ENCODE assay signal across 26 cellular contexts in genomic region chr1:39832294-39832693, GRCh38.
"Had no signal": no experiment of that assay in that cellular context is flagged by ENCODE, and none has a peak within 500 bp of the region (broad histone marks: within the 10 kb centered on the region; RNA-seq: fewer than 3 reads in every experiment).

No MANE protein-coding gene starts in this region.

- H3K9me3 ChIP-seq: breast epithelium, colonic mucosa, MG63 had no signal

- H3K27ac Mint-ChIP-seq: activated B cell treated with CpG ODN at 0.5 μM for 24 hours; activated CD4-positive, alpha-beta T cell treated with anti-CD3 and anti-CD28 coated beads, Interleukin-2, amount 10 ng/mL, durations not matched to agents 24 days and 14 days; activated CD8-positive, alpha-beta memory T cell treated with anti-CD3 and anti-CD28 coated beads, Interleukin-2, amount 10 ng/mL, durations not matched to agents 7 days and 5 days; activated naive CD4-positive, alpha-beta T cell treated with anti-CD3 and anti-CD28 coated beads, Interleukin-2, amount 50 U/mL, for 24 hours; activated T-cell treated with anti-CD3 and anti-CD28 coated beads, Interleukin-2, amount 50 U/mL, for 24 hours; activated T-helper 1 cell treated with anti-CD3 and anti-CD28 coated beads, Interleukin-12 subunit alpha, Interleukin-12 subunit beta, Interleukin-2, Interleukin-4 antibody, amounts not matched to agents 30 ng/mL and 10 ng/mL and 1 ng/mL, durations not matched to agents 14 hours and 24 hours and 36 hours; T-cell had no signal

- H3K27ac ChIP-seq: breast epithelium, colonic mucosa, SK-N-MC had no signal

- H3K4me3 Mint-ChIP-seq: activated B cell treated with CpG ODN at 0.5 μM for 24 hours; activated CD4-positive, alpha-beta T cell treated with anti-CD3 and anti-CD28 coated beads, Interleukin-2, amount 10 ng/mL, durations not matched to agents 24 days and 14 days; activated CD8-positive, alpha-beta memory T cell treated with anti-CD3 and anti-CD28 coated beads, Interleukin-2, amount 10 ng/mL, durations not matched to agents 7 days and 5 days; activated naive CD4-positive, alpha-beta T cell treated with anti-CD3 and anti-CD28 coated beads, Interleukin-2, amount 50 U/mL, for 24 hours; activated T-cell treated with anti-CD3 and anti-CD28 coated beads, Interleukin-2, amount 50 U/mL, for 24 hours; activated T-helper 1 cell treated with anti-CD3 and anti-CD28 coated beads, Interleukin-12 subunit alpha, Interleukin-12 subunit beta, Interleukin-2, Interleukin-4 antibody, amounts not matched to agents 30 ng/mL and 10 ng/mL and 1 ng/mL, durations not matched to agents 14 hours and 24 hours and 36 hours; T-cell had no signal

- H3K36me3 ChIP-seq: breast epithelium, colonic mucosa, MG63 had no signal

- ATAC-seq: activated CD8-positive, alpha-beta memory T cell treated with anti-CD3 and anti-CD28 coated beads, Interleukin-2, amount 10 ng/mL, durations not matched to agents 7 days and 5 days; PC-3; T-cell had no signal

- H3K4me3 ChIP-seq: breast epithelium, colonic mucosa, MG63, SK-N-MC had no signal

- H3K36me3 Mint-ChIP-seq: activated CD8-positive, alpha-beta memory T cell treated with anti-CD3 and anti-CD28 coated beads, Interleukin-2, amount 10 ng/mL, durations not matched to agents 7 days and 5 days had no signal

- H3K4me1 Mint-ChIP-seq: activated B cell treated with CpG ODN at 0.5 μM for 24 hours; activated CD4-positive, alpha-beta T cell treated with anti-CD3 and anti-CD28 coated beads, Interleukin-2, amount 10 ng/mL, durations not matched to agents 24 days and 14 days; activated CD8-positive, alpha-beta memory T cell treated with anti-CD3 and anti-CD28 coated beads, Interleukin-2, amount 10 ng/mL, durations not matched to agents 7 days and 5 days; activated naive CD4-positive, alpha-beta T cell treated with anti-CD3 and anti-CD28 coated beads, Interleukin-2, amount 50 U/mL, for 24 hours; T-cell had no signal

- H3K4me1 ChIP-seq: breast epithelium, colonic mucosa had no signal

- DNase-seq: activated B cell treated with CpG ODN at 0.5 μM for 24 hours; activated CD4-positive, alpha-beta T cell treated with anti-CD3 and anti-CD28 coated beads for 1 hour; activated CD4-positive, alpha-beta T cell treated with anti-CD3 and anti-CD28 coated beads, Interleukin-2, amount 10 ng/mL, durations not matched to agents 24 days and 14 days; activated CD4-positive, alpha-beta T cell treated with anti-CD3 and anti-CD28 coated beads, Interleukin-2, amount 50 U/mL, for 48 hours; activated CD8-positive, alpha-beta memory T cell treated with anti-CD3 and anti-CD28 coated beads, Interleukin-2, amount 10 ng/mL, durations not matched to agents 7 days and 5 days; activated effector memory CD4-positive, alpha-beta T cell treated with Interleukin-2 at 50 U/mL for 16 hours; activated naive CD4-positive, alpha-beta T cell; activated T-cell treated with anti-CD3 and anti-CD28 coated beads, Interleukin-2, amount 50 U/mL, for 24 hours; aorta; caudate nucleus; colonic mucosa; MG63; MV-4-11; NCI-H1092 treated with DMSO at 0.1 percent for 48 hours; NCI-H1436; NCI-H1694 treated with DMSO at 0.1 percent for 48 hours; NCI-H2029 treated with DMSO at 0.1 percent for 48 hours; NCI-H446; NCI-H69; PC-3; T-cell; T-helper 2 cell had no signal

- H3K27me3 ChIP-seq: breast epithelium, colonic mucosa, MG63 had no signal

- H3K9me3 Mint-ChIP-seq: activated B cell treated with CpG ODN at 0.5 μM for 24 hours; activated CD4-positive, alpha-beta T cell treated with anti-CD3 and anti-CD28 coated beads, Interleukin-2, amount 10 ng/mL, durations not matched to agents 24 days and 14 days; activated naive CD4-positive, alpha-beta T cell treated with anti-CD3 and anti-CD28 coated beads, Interleukin-2, amount 50 U/mL, for 24 hours; activated T-cell treated with anti-CD3 and anti-CD28 coated beads, Interleukin-2, amount 50 U/mL, for 24 hours; activated T-helper 1 cell treated with anti-CD3 and anti-CD28 coated beads, Interleukin-12 subunit alpha, Interleukin-12 subunit beta, Interleukin-2, Interleukin-4 antibody, amounts not matched to agents 30 ng/mL and 10 ng/mL and 1 ng/mL, durations not matched to agents 14 hours and 24 hours and 36 hours; T-cell had no signal
